In the genomic region with DNA sequence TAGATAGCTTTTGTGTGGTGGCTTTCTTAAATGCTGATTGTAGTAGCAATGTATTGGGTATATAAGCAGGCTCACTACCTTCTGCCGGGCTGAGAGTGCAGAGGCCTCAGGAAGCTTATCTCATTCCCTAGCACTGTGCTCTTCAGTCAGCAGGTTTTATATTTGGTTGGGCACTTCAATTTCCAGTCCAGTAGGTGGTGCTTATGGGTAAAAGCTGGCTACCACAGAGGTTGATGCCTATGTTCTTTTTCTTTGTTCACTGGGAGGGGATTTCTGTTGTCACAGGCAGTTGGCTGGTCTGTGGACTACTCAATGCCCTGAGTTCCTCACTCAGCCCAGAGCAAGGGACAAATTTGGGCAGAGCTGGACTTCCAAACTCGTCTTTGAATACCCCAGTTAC, we compare ENCODE assay signal across 8 cellular contexts. TPM values are rescaled to one million over a fixed set of nuclear protein-coding genes. Genes with fewer than 3 reads are reported as not detected.
DNase-seq lines count a peak whose midpoint lies in the region; ATAC-seq, FAIRE-seq and TF ChIP-seq lines count a peak whose summit lies in the region.

No MANE protein-coding gene starts in this region.

- POLR2A ChIA-PET in PC-3 (lab: Charles Lee; ENCODE audit: unreplicated experiment): no interaction called here

- H3K27ac ChIP-seq in C4-2B (no peak overlapping the region), PC-3 (ENCODE audit: low read length) (no peak overlapping the region)

- peaks cover 6% of the 10 kb centered on the region; the same call in 1 of the 2 replicates for H3K9me3 ChIP-seq in PC-3 (ENCODE audit: low read length)

- no peak overlapping the region for H3K4me2 ChIP-seq in PC-3 (ENCODE audit: low read length)

- H3K36me3 ChIP-seq in PC-3 (ENCODE audit: low read depth, low read length): no peaks in the 10 kb centered on the region

- intact Hi-C loops in PC-3 (cut with micrococcal nuclease) (no loop called here), left ventricle myocardium superior (cut with micrococcal nuclease) (no loop called here)

- no peak for FAIRE-seq in GM19239 (lab: Jason Lieb, UNC)

- H3K4me3 ChIP-seq in PC-3 (ENCODE audit: low read length): no peak overlapping the region

- H3K9me2 ChIP-seq in PC-3 (replicated peaks; ENCODE audit: low read length): no peaks in the 10 kb centered on the region

- DNase-seq in PC-3 (peak; percentile 27), left ventricle myocardium superior (no peak), omental fat pad (ENCODE audit: low spot score) (no peak), GM19239 (ENCODE audit: insufficient read length, low spot score) (no peak)

- TF ChIP-seq CTCF in C4-2B (conservative IDR thresholded peaks at IDR 0.05) (peak; percentile 34), PC-3 (conservative IDR thresholded peaks at IDR 0.05; ENCODE audit: low read depth, low read length) (peak; percentile 39), omental fat pad (IDR thresholded peaks at IDR 0.05) (no peak)

- CTCF ChIA-PET in PC-3 (lab: Charles Lee): interaction anchor here (0.7 kb wide), 1 partner anchor 52 kb away, joined by 3 read pairs; no protein-coding TSS in a partner anchor

- H3K79me2 ChIP-seq in PC-3 (ENCODE audit: low read length): no peaks in the 10 kb centered on the region

- H3K27me3 ChIP-seq in PC-3 (ENCODE audit: low read length): no peaks in the 10 kb centered on the region

- ATAC-seq in GM21381 (IDR thresholded peaks at IDR 0.05; ENCODE audit: unreplicated experiment) (peak; percentile 64), PC-3 (peak; percentile 43), left ventricle myocardium superior (peak; percentile 20), SK-N-SH treated with all-trans-retinoic acid at 6 μM for 48 hours (no peak), omental fat pad (ENCODE audit: low FRiP score) (no peak), GM19397 (IDR thresholded peaks at IDR 0.05; ENCODE audit: unreplicated experiment) (no peak)

- no peak overlapping the region for H3K9ac ChIP-seq in PC-3 (ENCODE audit: low read length)

- H3K4me1 ChIP-seq in PC-3 (ENCODE audit: insufficient read depth, low read length): no peaks in the 10 kb centered on the region

- H4K20me1 ChIP-seq in PC-3 (ENCODE audit: low read length): no peaks in the 10 kb centered on the region

- no TSS peak for BruUV-seq in PC-3 (replicated peaks; lab: Mats Ljungman, UMichigan)

- no peaks in the 10 kb centered on the region for H3F3A ChIP-seq in PC-3 (ENCODE audit: low read length, unreplicated experiment)

- H2AFZ ChIP-seq in PC-3 (ENCODE audit: low read length): no peak overlapping the region

TF ChIP-seq in SK-N-SH treated with all-trans-retinoic acid at 6 μM for 48 hours, 23 proteins besides CTCF, POLR2A, EP300 and RAD21:
- TF ChIP-seq BACH2 (CRISPR knock-in tag; IDR thresholded peaks at IDR 0.05; ENCODE audit: borderline replicate concordance) (no peak), ZFP30 (CRISPR knock-in tag; IDR thresholded peaks at IDR 0.05) (no peak), GLIS3 (CRISPR knock-in tag; IDR thresholded peaks at IDR 0.05) (no peak), CSDC2 (CRISPR knock-in tag; IDR thresholded peaks at IDR 0.05) (no peak), ISL1 (CRISPR knock-in tag; IDR thresholded peaks at IDR 0.05) (no peak), PPARA (CRISPR knock-in tag; IDR thresholded peaks at IDR 0.05; ENCODE audit: borderline replicate concordance) (no peak), POU6F1 (CRISPR knock-in tag; IDR thresholded peaks at IDR 0.05; ENCODE audit: borderline replicate concordance, low read depth) (no peak), RARB (CRISPR knock-in tag; IDR thresholded peaks at IDR 0.05) (no peak), ZNF8 (CRISPR knock-in tag; IDR thresholded peaks at IDR 0.05) (no peak), ZFP3 (CRISPR knock-in tag; IDR thresholded peaks at IDR 0.05) (no peak), ZNF70 (CRISPR knock-in tag; IDR thresholded peaks at IDR 0.05) (no peak), CREB5 (CRISPR knock-in tag; IDR thresholded peaks at IDR 0.05; ENCODE audit: low read depth) (no peak), ZC3H10 (CRISPR knock-in tag; IDR thresholded peaks at IDR 0.05) (no peak), SNAI2 (CRISPR knock-in tag; IDR thresholded peaks at IDR 0.05) (no peak)
- TF ChIP-seq, protein P1, sequence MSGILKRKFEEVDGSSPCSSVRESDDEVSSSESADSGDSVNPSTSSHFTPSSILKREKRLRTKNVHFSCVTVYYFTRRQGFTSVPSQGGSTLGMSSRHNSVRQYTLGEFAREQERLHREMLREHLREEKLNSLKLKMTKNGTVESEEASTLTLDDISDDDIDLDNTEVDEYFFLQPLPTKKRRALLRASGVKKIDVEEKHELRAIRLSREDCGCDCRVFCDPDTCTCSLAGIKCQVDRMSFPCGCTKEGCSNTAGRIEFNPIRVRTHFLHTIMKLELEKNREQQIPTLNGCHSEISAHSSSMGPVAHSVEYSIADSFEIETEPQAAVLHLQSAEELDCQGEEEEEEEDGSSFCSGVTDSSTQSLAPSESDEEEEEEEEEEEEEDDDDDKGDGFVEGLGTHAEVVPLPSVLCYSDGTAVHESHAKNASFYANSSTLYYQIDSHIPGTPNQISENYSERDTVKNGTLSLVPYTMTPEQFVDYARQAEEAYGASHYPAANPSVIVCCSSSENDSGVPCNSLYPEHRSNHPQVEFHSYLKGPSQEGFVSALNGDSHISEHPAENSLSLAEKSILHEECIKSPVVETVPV (CRISPR knock-in tag; IDR thresholded peaks at IDR 0.05): no peak
- TF ChIP-seq, protein P2, sequence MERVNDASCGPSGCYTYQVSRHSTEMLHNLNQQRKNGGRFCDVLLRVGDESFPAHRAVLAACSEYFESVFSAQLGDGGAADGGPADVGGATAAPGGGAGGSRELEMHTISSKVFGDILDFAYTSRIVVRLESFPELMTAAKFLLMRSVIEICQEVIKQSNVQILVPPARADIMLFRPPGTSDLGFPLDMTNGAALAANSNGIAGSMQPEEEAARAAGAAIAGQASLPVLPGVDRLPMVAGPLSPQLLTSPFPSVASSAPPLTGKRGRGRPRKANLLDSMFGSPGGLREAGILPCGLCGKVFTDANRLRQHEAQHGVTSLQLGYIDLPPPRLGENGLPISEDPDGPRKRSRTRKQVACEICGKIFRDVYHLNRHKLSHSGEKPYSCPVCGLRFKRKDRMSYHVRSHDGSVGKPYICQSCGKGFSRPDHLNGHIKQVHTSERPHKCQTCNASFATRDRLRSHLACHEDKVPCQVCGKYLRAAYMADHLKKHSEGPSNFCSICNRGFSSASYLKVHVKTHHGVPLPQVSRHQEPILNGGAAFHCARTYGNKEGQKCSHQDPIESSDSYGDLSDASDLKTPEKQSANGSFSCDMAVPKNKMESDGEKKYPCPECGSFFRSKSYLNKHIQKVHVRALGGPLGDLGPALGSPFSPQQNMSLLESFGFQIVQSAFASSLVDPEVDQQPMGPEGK (CRISPR knock-in tag; IDR thresholded peaks at IDR 0.05; ENCODE audit: borderline replicate concordance): no peak

RNA-seq across cellular contexts. Expression of gene GLIPR1, which starts 43.0 kb away (rescaled TPM):
- total RNA-seq in PC-3 (2014; rRNA removed) (21.3 and 22.2 TPM in 2 replicates), left ventricle myocardium superior (8.8 TPM), omental fat pad (10 to 100 TPM; 25.0 to 39.3 (median 32.8) TPM)

RNA-seq across cellular contexts. Expression of gene GLIPR1L2, which starts 46.7 kb away (rescaled TPM):
- total RNA-seq in PC-3 (2014; rRNA removed): not detected in 2 replicates
- total RNA-seq in left ventricle myocardium superior: 1.3 TPM
- under 1 TPM in 3 of 4 donors, not detected in 1; 0.65 to 0.82 (median 0.79) TPM for total RNA-seq in omental fat pad

Comparison
In these comparisons a context has a peak if more than half of its experiments do, and no peak if none do; other contexts are left out.
1. CTCF ChIP-seq: peak in C4-2B (single experiment) and PC-3 (single experiment); none in omental fat pad (0 of 3).
2. ATAC-seq: peak in GM21381 (single experiment), PC-3 (single experiment) and left ventricle myocardium superior (single experiment); none in SK-N-SH treated with all-trans-retinoic acid at 6 μM for 48 hours (single experiment), omental fat pad (single experiment) and GM19397 (single experiment).